In genomic region chr12:71113148-71113547, GRCh38 we compare ENCODE assay signal across 1 cellular context. TPM values are rescaled to one million over a fixed set of nuclear protein-coding genes. Genes with fewer than 3 reads are reported as not detected.
"Had no signal": no experiment of that assay in that cellular context is flagged by ENCODE, and none has a peak within 500 bp of the region (broad histone marks: within the 10 kb centered on the region; RNA-seq: fewer than 3 reads in every experiment).

No MANE protein-coding gene starts in this region.

RNA-seq across cellular contexts. Expression of gene TSPAN8, which starts 44.7 kb away (rescaled TPM):
- total RNA-seq: G401 had no signal
